8 cellular contexts compared by ENCODE assay signal in genomic region chr20:3846740-3847418, GRCh38. TPM values are rescaled to one million over a fixed set of nuclear protein-coding genes. Genes with fewer than 3 reads are reported as not detected.
A peak's percentile ranks its signal among the peaks of the same experiment; 100 is the strongest.
DNase-seq lines count a peak whose midpoint lies in the region; ATAC-seq and TF ChIP-seq lines count a peak whose summit lies in the region.

Gene MAVS, plus strand, starts transcription at chr20:3846834. Its CDS starts 7,791 bp downstream, at chr20:3854625.

- CTCF ChIA-PET in activated CD8-positive, alpha-beta T cell treated with anti-CD3 and anti-CD28 coated beads, Interleukin-2, amount 10 ng/mL, durations not matched to agents 7 days and 5 days (lab: Charles Lee): interaction anchor here (1.1 kb wide), 1 partner anchor 27 kb away, joined by 3 read pairs; the partner anchor contains the start of gene AP5S1

- H3K36me3 ChIP-seq in lower lobe of right lung: no peaks in the 10 kb centered on the region

- peak within 1 kb of the TSS; percentile 85 for H3K4me3 Mint-ChIP-seq in activated CD8-positive, alpha-beta T cell treated with anti-CD3 and anti-CD28 coated beads, Interleukin-2, amount 10 ng/mL, durations not matched to agents 7 days and 5 days

- no peaks in the 10 kb centered on the region for H3K27me3 ChIP-seq in lower lobe of right lung (ENCODE audit: low read depth)

- H3K4me1 Mint-ChIP-seq in activated CD8-positive, alpha-beta T cell treated with anti-CD3 and anti-CD28 coated beads, Interleukin-2, amount 10 ng/mL, durations not matched to agents 7 days and 5 days (ENCODE audit: low read depth): peaks cover 24% of the 10 kb centered on the region

- H3K4me3 ChIP-seq in lower lobe of right lung: peak within 1 kb of the TSS; percentile 94

- POLR2A ChIA-PET in activated CD8-positive, alpha-beta T cell treated with anti-CD3 and anti-CD28 coated beads, Interleukin-2, amount 10 ng/mL, durations not matched to agents 7 days and 5 days (lab: Charles Lee): no interaction called here

- H3K27ac ChIP-seq in lower lobe of right lung: peak within 1 kb of the TSS; percentile 94

- H3K27ac Mint-ChIP-seq in activated CD8-positive, alpha-beta T cell treated with anti-CD3 and anti-CD28 coated beads, Interleukin-2, amount 10 ng/mL, durations not matched to agents 7 days and 5 days: peak within 1 kb of the TSS; percentile 87

- no peaks in the 10 kb centered on the region for H3K9me3 ChIP-seq in lower lobe of right lung

- H3K9me3 Mint-ChIP-seq in activated CD8-positive, alpha-beta T cell treated with anti-CD3 and anti-CD28 coated beads, Interleukin-2, amount 10 ng/mL, durations not matched to agents 7 days and 5 days (ENCODE audit: insufficient read depth): no peaks in the 10 kb centered on the region

- TF ChIP-seq CTCF in lower lobe of right lung (IDR thresholded peaks at IDR 0.05): peak; percentile 12

- DNase-seq in CD1c-positive myeloid dendritic cell (ENCODE audit: extremely low spot score) (peak; percentile 92), NCI-H82 (lab: John Stamatoyannopoulos, UW) (peak; percentile 93), ecto neural progenitor cell (ENCODE audit: low spot score) (peak; percentile 92), lower lobe of right lung (peak; percentile 92)
- DNase-seq in activated CD8-positive, alpha-beta T cell treated with anti-CD3 and anti-CD28 coated beads, Interleukin-2, amount 10 ng/mL, durations not matched to agents 7 days and 5 days: peak; percentile 86
- peak; percentile 56 to 80 (median 70) for DNase-seq in stimulated activated CD4-positive, alpha-beta T cell treated with anti-CD3 and anti-CD28 coated beads, TNF-alpha, amount 100 ng/mL, for 1 hour (ENCODE audit: low read depth in 3 of 3, low spot score in 1 of 3)

- peaks cover 16% of the 10 kb centered on the region for H3K36me3 Mint-ChIP-seq in activated CD8-positive, alpha-beta T cell treated with anti-CD3 and anti-CD28 coated beads, Interleukin-2, amount 10 ng/mL, durations not matched to agents 7 days and 5 days (ENCODE audit: low read depth)

- no peaks in the 10 kb centered on the region for H3K27me3 Mint-ChIP-seq in activated CD8-positive, alpha-beta T cell treated with anti-CD3 and anti-CD28 coated beads, Interleukin-2, amount 10 ng/mL, durations not matched to agents 7 days and 5 days (ENCODE audit: low read depth)

- intact Hi-C loops in lower lobe of right lung (cut with DNase I): no loop called here

- peak; percentile 96 for ATAC-seq in GM19372 (IDR thresholded peaks at IDR 0.05; ENCODE audit: low read depth, unreplicated experiment)
- peak; percentile 86 for ATAC-seq in HG03521 (IDR thresholded peaks at IDR 0.05; ENCODE audit: unreplicated experiment)
- peak; percentile 99 for ATAC-seq in activated CD8-positive, alpha-beta T cell treated with anti-CD3 and anti-CD28 coated beads, Interleukin-2, amount 10 ng/mL, durations not matched to agents 7 days and 5 days
- peak; percentile 99 for ATAC-seq in lower lobe of right lung

- peaks cover 23% of the 10 kb centered on the region for H3K4me1 ChIP-seq in lower lobe of right lung

RNA-seq across cellular contexts. Expression of gene MAVS, which starts in this region (rescaled TPM):
- 10 to 100 TPM; 29.7 TPM for total RNA-seq in activated CD8-positive, alpha-beta T cell treated with anti-CD3 and anti-CD28 coated beads, Interleukin-2, amount 10 ng/mL, durations not matched to agents 7 days and 5 days
- total RNA-seq in lower lobe of right lung: 42.9 TPM

Comparison
In these comparisons a context has a peak if more than half of its experiments do, and no peak if none do; other contexts are left out.
1. Peak in every context shown above with its lines: DNase-seq, ATAC-seq, H3K4me3 ChIP-seq and H3K27ac ChIP-seq.